In genomic region chr17:5249615-5250014, GRCh38 we compare ENCODE assay signal across 8 cellular contexts.
DNase-seq lines count a peak whose midpoint lies in the region; ATAC-seq and TF ChIP-seq lines count a peak whose summit lies in the region.

No MANE protein-coding gene starts in this region.

- no peaks in the 10 kb centered on the region for H3K27me3 ChIP-seq in DND-41 (ENCODE audit: insufficient read depth, low read length, poor library complexity)

- no peak overlapping the region for H3K27ac ChIP-seq in DND-41 (ENCODE audit: low read length)

- peak; percentile 82 for TF ChIP-seq CTCF in DND-41 (IDR thresholded peaks at IDR 0.05; ENCODE audit: borderline replicate concordance, extremely low read depth, low read length, poor library complexity, severe bottlenecking)
- TF ChIP-seq CTCF in LNCAP (IDR thresholded peaks at IDR 0.05) = peak; percentile 63; the same call in 1 of the 2 replicates

- no peak overlapping the region for H3K4me3 ChIP-seq in DND-41 (ENCODE audit: low read depth in 1 of 2, low read length in 2 of 2)

- DNase-seq in DND-41 (peak; percentile 75), SHP77 (lab: John Stamatoyannopoulos, UW) (peak; percentile 84 to 86), germinal center (ENCODE audit: low spot score) (peak; percentile 73), pons (ENCODE audit: low spot score) (peak; percentile 93)
- peak; percentile 50 for DNase-seq in activated gamma-delta T cell treated with anti-CD3 and anti-CD28 coated beads, Interleukin-2, amount 50 U/mL, for 16 hours (ENCODE audit: low read depth)

- no peaks in the 10 kb centered on the region for H3K79me2 ChIP-seq in DND-41 (ENCODE audit: insufficient read depth, low read length)

- no peaks in the 10 kb centered on the region for H4K20me1 ChIP-seq in DND-41 (ENCODE audit: insufficient read depth, low read length)

- no peaks in the 10 kb centered on the region for H3K36me3 ChIP-seq in DND-41 (ENCODE audit: insufficient read depth, low read length)

- ATAC-seq in DND-41 (ENCODE audit: insufficient read depth, low read depth) = peak; percentile 91
- no peak for ATAC-seq in HG03139 (IDR thresholded peaks at IDR 0.05; ENCODE audit: unreplicated experiment)
- no peak for ATAC-seq in GM19324 (IDR thresholded peaks at IDR 0.05; ENCODE audit: low FRiP score, unreplicated experiment)

- H3K9ac ChIP-seq in DND-41 (ENCODE audit: low read depth, low read length) = no peak overlapping the region

- peak overlapping the region; percentile 66 for H2AFZ ChIP-seq in DND-41 (ENCODE audit: low read depth, low read length)

- no peaks in the 10 kb centered on the region for H3K9me3 ChIP-seq in DND-41 (ENCODE audit: insufficient read depth, low read length, severe bottlenecking)

- H3K4me2 ChIP-seq in DND-41 (ENCODE audit: insufficient read depth, low read length) = peak overlapping the region; percentile 36; the same call in 1 of the 2 replicates

- H3K4me1 ChIP-seq in DND-41 (ENCODE audit: insufficient read depth, low read length) = peaks cover 4% of the 10 kb centered on the region; the same call in 1 of the 2 replicates
